18 cellular contexts compared by ENCODE assay signal in the genomic region with DNA sequence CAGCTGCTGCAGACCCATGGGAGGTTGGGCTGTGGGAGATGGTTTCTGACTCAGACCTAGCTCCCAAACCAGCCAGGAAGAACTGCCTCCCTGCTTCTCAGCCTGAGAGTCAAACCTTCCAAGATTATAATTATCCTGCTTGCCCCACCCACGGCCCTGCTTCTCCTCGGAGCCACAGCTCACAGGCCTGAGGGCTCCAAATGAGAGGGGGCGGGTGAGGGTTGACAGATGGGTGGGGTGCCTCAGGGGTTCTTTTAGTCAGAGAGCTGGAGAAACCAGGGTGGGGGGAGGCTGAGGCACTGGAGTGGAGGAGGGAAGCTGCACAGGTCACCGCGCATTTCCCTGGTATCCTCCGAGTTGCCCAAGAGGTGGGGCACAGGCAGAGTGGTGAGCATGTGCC. TPM values are rescaled to one million over a fixed set of nuclear protein-coding genes. Genes with fewer than 3 reads are reported as not detected.
DNase-seq lines count a peak whose midpoint lies in the region; ATAC-seq and TF ChIP-seq lines count a peak whose summit lies in the region.
"Had no signal": no experiment of that assay in that cellular context is flagged by ENCODE, and none has a peak within 500 bp of the region (broad histone marks: within the 10 kb centered on the region; RNA-seq: fewer than 3 reads in every experiment).

No MANE protein-coding gene starts in this region.

- peak in 6 of 10 donors; percentile 29 to 63 (median 46) for DNase-seq in dorsolateral prefrontal cortex
- DNase-seq in head of caudate nucleus, result peak in 27 of 42 donors; percentile 4 to 68 (median 21)
- DNase-seq in posterior cingulate gyrus, result peak in 8 of 10 donors; percentile 20 to 84 (median 37)
- no peak for DNase-seq in effector memory CD8-positive, alpha-beta T cell
- DNase-seq in testis, result no peak
- no peak for DNase-seq in right lobe of liver
- DNase-seq in NCI-H146 treated with DMSO at 0.1 percent for 48 hours (lab: John Stamatoyannopoulos, UW; ENCODE audit: unreplicated experiment), result no peak
- DNase-seq: C1 segment of cervical spinal cord; Calu3; CD4-positive, alpha-beta memory T cell; COR-L47; DMS53; DMS79 treated with DMSO at 0.1 percent for 48 hours; GOT3; H7; HCEC 1CT had no signal

- CTCF ChIA-PET in HEK293 (lab: Yijun Ruan, JAX), result interaction anchor here (0.7 to 0.8 kb wide), 2 partner anchors 165 to 230 kb away, joined by 3 read pairs; no protein-coding TSS in a partner anchor

- H3K9me3 ChIP-seq in HEK293 (ENCODE audit: control insufficient read depth, insufficient read depth, low read depth, low read length) (no peaks in the 10 kb centered on the region), testis (no peaks in the 10 kb centered on the region), right lobe of liver (no peaks in the 10 kb centered on the region)

- 44 to 62% methylated on average over 6 of the region's 6 CpGs for WGBS in testis, 2 donors
- WGBS in right lobe of liver (ENCODE audit: insufficient coverage, low coverage, low lambda C conversion rate, missing lambda C conversion rate), result 42% methylated on average over 4 of the region's 6 CpGs

- POLR2A ChIA-PET in HEK293 (lab: Yijun Ruan, JAX), result no interaction called here

- H3K4me3 ChIP-seq in HEK293 (ENCODE audit: low read depth, low read length) (no peak overlapping the region), dorsolateral prefrontal cortex (no peak overlapping the region), testis (no peak overlapping the region), right lobe of liver (no peak overlapping the region)

- H3K4me1 ChIP-seq in HEK293 (ENCODE audit: control insufficient read depth, insufficient read depth, low read length), result no peaks in the 10 kb centered on the region
- no peaks in the 10 kb centered on the region for H3K4me1 ChIP-seq in testis
- no peaks in the 10 kb centered on the region for H3K4me1 ChIP-seq in right lobe of liver

- no peak overlapping the region for H3K27ac Mint-ChIP-seq in effector memory CD8-positive, alpha-beta T cell
- H3K27ac Mint-ChIP-seq: CD4-positive, alpha-beta memory T cell had no signal

- TF ChIP-seq POLR2A in testis (IDR thresholded peaks at IDR 0.05) (no peak), right lobe of liver (IDR thresholded peaks at IDR 0.05) (no peak)

- H3K4me3 Mint-ChIP-seq in effector memory CD8-positive, alpha-beta T cell, result no peak overlapping the region
- H3K4me3 Mint-ChIP-seq: CD4-positive, alpha-beta memory T cell had no signal

- H3K27ac ChIP-seq in HEK293 (ENCODE audit: extremely low read depth, low read depth, low read length) (no peak overlapping the region), dorsolateral prefrontal cortex (no peak overlapping the region), testis (no peak overlapping the region), right lobe of liver (no peak overlapping the region)

- H3K36me3 ChIP-seq in HEK293 (ENCODE audit: control insufficient read depth in 2 of 2, insufficient read depth in 1 of 2, low read length in 2 of 2), result no peaks in the 10 kb centered on the region
- H3K36me3 ChIP-seq in testis (ENCODE audit: low read depth, missing control alignments), result no peaks in the 10 kb centered on the region
- no peaks in the 10 kb centered on the region for H3K36me3 ChIP-seq in right lobe of liver

- no peaks in the 10 kb centered on the region for H3K9me3 Mint-ChIP-seq in effector memory CD8-positive, alpha-beta T cell

- peaks cover 29 to 67% of the 10 kb centered on the region in 2 donors for H3K27me3 Mint-ChIP-seq in effector memory CD8-positive, alpha-beta T cell

- intact Hi-C loops in dorsolateral prefrontal cortex (cut with DNase I) (no loop called here), head of caudate nucleus (cut with DNase I) (no loop called here), posterior cingulate gyrus (cut with DNase I) (no loop called here), testis (cut with DNase I; ENCODE audit: low total_unique reads) (no loop called here), right lobe of liver (cut with DNase I) (no loop called here)

- TF ChIP-seq CTCF in HEK293 (tag by site-specific recombination; IDR thresholded peaks at IDR 0.05), result no peak
- no peak for TF ChIP-seq CTCF in dorsolateral prefrontal cortex (IDR thresholded peaks at IDR 0.05 in 54 of 56, conservative IDR thresholded peaks at IDR 0.05 in 2 of 56; ENCODE audit: low read depth in 1 of 56, partially characterized antibody in 56 of 56)
- TF ChIP-seq CTCF in testis (IDR thresholded peaks at IDR 0.05), result no peak
- TF ChIP-seq CTCF in right lobe of liver (IDR thresholded peaks at IDR 0.05), result no peak

- peaks cover 0 to 6% (median 0%) of the 10 kb centered on the region in 45 donors for H3K27me3 ChIP-seq in dorsolateral prefrontal cortex
- no peaks in the 10 kb centered on the region for H3K27me3 ChIP-seq in testis
- H3K27me3 ChIP-seq in right lobe of liver, result no peaks in the 10 kb centered on the region

- ATAC-seq in effector memory CD8-positive, alpha-beta T cell (replicated peaks), result no peak
- ATAC-seq in right lobe of liver, result no peak

- H3K4me1 Mint-ChIP-seq in effector memory CD8-positive, alpha-beta T cell (ENCODE audit: low read depth in 2 of 2), result no peaks in the 10 kb centered on the region
- H3K4me1 Mint-ChIP-seq: CD4-positive, alpha-beta memory T cell had no signal

- H3K36me3 Mint-ChIP-seq in effector memory CD8-positive, alpha-beta T cell (ENCODE audit: insufficient read depth), result no peaks in the 10 kb centered on the region
- H3K36me3 Mint-ChIP-seq: CD4-positive, alpha-beta memory T cell had no signal

TF ChIP-seq in HEK293, 187 proteins besides CTCF, POLR2A, EP300 and RAD21:
- TF ChIP-seq KLF7 (tag by site-specific recombination; IDR thresholded peaks at IDR 0.05; ENCODE audit: borderline replicate concordance) (no peak), ZNF558 (tag by site-specific recombination; IDR thresholded peaks at IDR 0.05) (no peak), ZNF148 (tag by site-specific recombination; IDR thresholded peaks at IDR 0.05; ENCODE audit: borderline replicate concordance) (no peak), ZFHX2 (tag by site-specific recombination; conservative IDR thresholded peaks at IDR 0.05) (peak; percentile 22; the same call in 1 of the 2 replicates), SALL2 (tag by site-specific recombination; IDR thresholded peaks at IDR 0.05; ENCODE audit: borderline replicate concordance) (no peak), ZNF138 (tag by site-specific recombination; IDR thresholded peaks at IDR 0.05; ENCODE audit: borderline replicate concordance) (no peak), EGR2 (tag by site-specific recombination; IDR thresholded peaks at IDR 0.05; ENCODE audit: low read depth) (peak; percentile 56; the same call in 1 of the 2 replicates), SCRT2 (tag by site-specific recombination; IDR thresholded peaks at IDR 0.05) (no peak), KLF8 (tag by site-specific recombination; IDR thresholded peaks at IDR 0.05) (no peak), ZNF670 (tag by site-specific recombination; IDR thresholded peaks at IDR 0.05; ENCODE audit: low read depth) (no peak), ZNF830 (tag by site-specific recombination; IDR thresholded peaks at IDR 0.05; ENCODE audit: low read depth) (no peak), ZBTB20 (tag by site-specific recombination; IDR thresholded peaks at IDR 0.05) (no peak), ZNF324 (tag by site-specific recombination; IDR thresholded peaks at IDR 0.05) (no peak)
- TF ChIP-seq, protein P1, sequence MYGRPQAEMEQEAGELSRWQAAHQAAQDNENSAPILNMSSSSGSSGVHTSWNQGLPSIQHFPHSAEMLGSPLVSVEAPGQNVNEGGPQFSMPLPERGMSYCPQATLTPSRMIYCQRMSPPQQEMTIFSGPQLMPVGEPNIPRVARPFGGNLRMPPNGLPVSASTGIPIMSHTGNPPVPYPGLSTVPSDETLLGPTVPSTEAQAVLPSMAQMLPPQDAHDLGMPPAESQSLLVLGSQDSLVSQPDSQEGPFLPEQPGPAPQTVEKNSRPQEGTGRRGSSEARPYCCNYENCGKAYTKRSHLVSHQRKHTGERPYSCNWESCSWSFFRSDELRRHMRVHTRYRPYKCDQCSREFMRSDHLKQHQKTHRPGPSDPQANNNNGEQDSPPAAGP (tag by site-specific recombination; IDR thresholded peaks at IDR 0.05), result no peak

RNA-seq across cellular contexts. Expression of gene GRIN2A, which starts 28.8 kb away (rescaled TPM):
- 100 to 1,000 TPM in 115 of 120 experiments, 10 to 100 TPM in 5; 52.1 to 201 (median 143) TPM for total RNA-seq in dorsolateral prefrontal cortex
- total RNA-seq in testis, result 10 to 100 TPM in 1 of 2 donors, 1 to 10 TPM in 1; 7.0 to 20.3 TPM
- polyA plus RNA-seq in testis (ENCODE audit: insufficient read depth, low read depth, low replicate concordance), result 10.4 TPM
- not detected for total RNA-seq in right lobe of liver
- total RNA-seq: CD4-positive, alpha-beta memory T cell had no signal
- polyA plus RNA-seq: BJ; CD4-positive, alpha-beta memory T cell had no signal

Comparison
In these comparisons a context has a peak if more than half of its experiments do, and no peak if none do; other contexts are left out.
1. DNase-seq: peak in dorsolateral prefrontal cortex (6 of 10), head of caudate nucleus (27 of 42) and posterior cingulate gyrus (8 of 10); none in effector memory CD8-positive, alpha-beta T cell (0 of 3), testis (single experiment), right lobe of liver (0 of 3) and NCI-H146 treated with DMSO at 0.1 percent for 48 hours (single experiment).
2. RNA of gene GRIN2A, which starts 28.8 kb away (total RNA-seq): 52.1 to 201 TPM in dorsolateral prefrontal cortex and 7.0 to 20.3 TPM in testis; not detected in right lobe of liver; every median in the first group is over 4 times any median in the second.